Comparison of ENCODE assay signal across 8 cellular contexts in the genomic region with DNA sequence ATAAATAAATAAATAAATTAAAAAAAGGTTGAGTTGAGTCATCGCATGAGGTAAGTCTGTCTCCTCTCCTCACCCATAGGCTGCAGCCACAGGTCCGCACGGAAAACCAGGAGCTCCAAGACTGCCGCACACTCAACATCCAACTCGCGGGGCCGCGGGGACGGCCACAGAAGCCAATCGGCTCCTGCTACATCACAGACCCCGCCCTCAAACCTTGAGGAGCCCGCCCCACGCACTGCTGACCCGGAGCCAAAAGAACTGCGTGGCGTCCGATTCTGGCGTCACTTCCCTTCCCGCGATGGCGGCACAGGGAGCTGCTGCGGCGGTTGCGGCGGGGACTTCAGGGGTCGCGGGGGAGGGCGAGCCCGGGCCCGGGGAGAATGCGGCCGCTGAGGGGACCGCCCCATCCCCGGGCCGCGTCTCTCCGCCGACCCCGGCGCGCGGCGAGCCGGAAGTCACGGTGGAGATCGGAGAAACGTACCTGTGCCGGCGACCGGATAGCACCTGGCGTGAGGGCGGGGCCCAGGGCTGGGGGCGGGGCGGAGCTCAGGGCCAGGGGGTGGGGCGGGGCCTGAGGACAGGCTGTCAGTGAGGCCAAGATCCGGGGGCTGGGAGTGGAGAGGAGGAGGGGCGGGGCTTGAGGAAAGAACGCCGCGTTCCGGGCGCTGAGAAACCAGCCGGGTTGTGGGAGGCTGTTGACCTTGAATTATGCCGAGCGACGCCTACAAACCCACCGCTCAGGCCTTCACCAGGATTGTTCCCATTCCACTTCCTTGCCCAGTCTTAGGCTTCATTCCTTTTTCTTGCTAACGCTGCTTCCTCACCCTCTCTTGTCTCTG. TPM values are rescaled to one million over a fixed set of nuclear protein-coding genes. Genes with fewer than 3 reads are reported as not detected.
DNase-seq lines count a peak whose midpoint lies in the region; ATAC-seq and TF ChIP-seq lines count a peak whose summit lies in the region.

A gene (plus strand): TSS at position 281 of the 839 bp plus-strand sequence. CDS start 18 bp downstream, at position 299.

- peak; percentile 96 for ATAC-seq in stimulated activated naive CD8-positive, alpha-beta T cell treated with anti-CD3 and anti-CD28 coated beads, Interleukin-15, amount 100 ng/mL, for 72 hours

- no peaks in the 10 kb centered on the region for H3K9me3 Mint-ChIP-seq in nephron progenitor cell
- H3K9me3 Mint-ChIP-seq in stimulated activated naive CD8-positive, alpha-beta T cell treated with anti-CD3 and anti-CD28 coated beads, Interleukin-15, amount 100 ng/mL, for 72 hours = no peaks in the 10 kb centered on the region

- peak within 1 kb of the TSS; percentile 91 for H3K4me3 Mint-ChIP-seq in nephron progenitor cell
- H3K4me3 Mint-ChIP-seq in stimulated activated naive CD8-positive, alpha-beta T cell treated with anti-CD3 and anti-CD28 coated beads, Interleukin-15, amount 100 ng/mL, for 72 hours = peak within 1 kb of the TSS; percentile 87 to 96

- TF ChIP-seq CTCF in fibroblast of the aortic adventitia (IDR thresholded peaks at IDR 0.05; ENCODE audit: insufficient read depth, low read length) (no peak), nephron progenitor cell (IDR thresholded peaks at IDR 0.05) (no peak)

- no peaks in the 10 kb centered on the region for H3K27me3 Mint-ChIP-seq in nephron progenitor cell (ENCODE audit: low read depth, poor library complexity)
- no peaks in the 10 kb centered on the region for H3K27me3 Mint-ChIP-seq in stimulated activated naive CD8-positive, alpha-beta T cell treated with anti-CD3 and anti-CD28 coated beads, Interleukin-15, amount 100 ng/mL, for 72 hours

- H3K36me3 ChIP-seq in H7 (replicated peaks; ENCODE audit: control insufficient read depth, insufficient read depth, low read length) = peaks cover 20% of the 10 kb centered on the region

- peaks cover 29% of the 10 kb centered on the region for H3K36me3 Mint-ChIP-seq in nephron progenitor cell (ENCODE audit: low read depth)

- peak within 1 kb of the TSS; percentile 95 for H3K27ac Mint-ChIP-seq in nephron progenitor cell
- peak within 1 kb of the TSS; percentile 74 to 92 for H3K27ac Mint-ChIP-seq in stimulated activated naive CD8-positive, alpha-beta T cell treated with anti-CD3 and anti-CD28 coated beads, Interleukin-15, amount 100 ng/mL, for 72 hours

- H3K4me1 Mint-ChIP-seq in nephron progenitor cell = peaks cover 13% of the 10 kb centered on the region
- H3K4me1 Mint-ChIP-seq in stimulated activated naive CD8-positive, alpha-beta T cell treated with anti-CD3 and anti-CD28 coated beads, Interleukin-15, amount 100 ng/mL, for 72 hours = peaks cover 50% of the 10 kb centered on the region

- peak within 1 kb of the TSS; percentile 57 for H3K4me3 ChIP-seq in H7 (ENCODE audit: insufficient read depth, low read depth, low read length)
- H3K4me3 ChIP-seq in fibroblast of the aortic adventitia (ENCODE audit: low read depth, low read length) = peak within 1 kb of the TSS; percentile 94

- DNase-seq in ELF-1 (ENCODE audit: low read depth, low spot score) (peak; percentile 97), H7 (peak; percentile 100), M059J (ENCODE audit: low read depth) (peak; percentile 99), SHP77 (lab: John Stamatoyannopoulos, UW) (peak; percentile 99 to 100), fibroblast of the aortic adventitia (ENCODE audit: low read depth) (peak; percentile 96), nephron progenitor cell (peak; percentile 97)
- peak; percentile 95 for DNase-seq in activated effector memory CD4-positive, alpha-beta T cell treated with Interleukin-2 at 50 U/mL for 16 hours
- DNase-seq in stimulated activated naive CD8-positive, alpha-beta T cell treated with anti-CD3 and anti-CD28 coated beads, Interleukin-15, amount 100 ng/mL, for 72 hours = peak; percentile 98

- no peaks in the 10 kb centered on the region for H3K27me3 ChIP-seq in H7 (ENCODE audit: control insufficient read depth, insufficient read depth, low read length)

RNA-seq across cellular contexts. Expression of the gene that starts here (rescaled TPM):
- 61.7 and 77.2 TPM in 2 replicates for total RNA-seq in H7 (2014; rRNA removed; shearing (Covaris generic))
- 45.0 and 53.3 TPM in 2 replicates for total RNA-seq in M059J (2014; rRNA removed; shearing (Covaris generic))
- 25.1 and 31.5 TPM in 2 replicates for total RNA-seq in fibroblast of the aortic adventitia (ENCODE audit: low replicate concordance)

Comparison
In these comparisons a context has a peak if more than half of its experiments do, and no peak if none do; other contexts are left out.
1. Peak in every context shown above with its lines: DNase-seq, ATAC-seq and H3K4me3 ChIP-seq.